Comparison of ENCODE assay signal across 1 cellular context in the genomic region with DNA sequence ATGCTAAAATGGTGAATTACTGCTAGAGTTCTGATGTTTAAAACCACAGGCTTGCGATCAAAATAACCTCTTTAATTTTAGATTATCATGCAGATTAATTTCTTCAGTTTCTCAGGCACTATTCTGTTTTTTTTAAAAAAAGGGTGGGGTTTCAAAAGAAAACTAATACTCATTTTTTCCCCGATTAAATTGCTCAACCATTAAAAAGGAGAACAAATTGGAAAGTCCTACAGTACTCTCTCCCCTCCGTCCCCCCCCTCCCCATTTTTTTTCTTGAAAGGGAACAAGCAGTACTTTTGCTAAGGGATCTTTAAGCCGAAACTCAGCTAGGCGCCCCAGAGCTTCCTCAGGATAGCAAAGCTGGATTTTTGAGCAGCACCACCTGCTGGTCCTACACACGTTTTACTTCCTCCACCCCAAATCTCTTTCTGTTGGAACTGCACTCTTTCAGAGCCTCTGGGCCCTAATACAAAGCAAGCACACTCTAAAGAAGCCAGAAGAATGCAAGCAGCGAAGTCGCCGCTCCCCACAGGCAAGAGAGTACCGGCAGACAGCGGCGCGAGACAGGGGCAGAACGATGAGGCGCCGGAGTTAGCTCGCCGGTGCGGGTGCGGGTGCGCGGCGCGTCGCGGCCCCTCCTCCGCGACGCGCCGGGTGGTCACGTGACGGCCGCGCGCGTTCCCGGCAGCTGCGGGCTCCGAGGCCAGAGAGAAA.
TF ChIP-seq lines count a peak whose summit lies in the region.

TSS of gene RNF146 (plus strand) at position 687 of the 714 bp plus-strand sequence. CDS start 13,475 bp downstream, outside the sequence.

TF ChIP-seq in GM12878, 131 proteins besides CTCF, POLR2A, EP300 and RAD21 (continued from another document and continues in another):
- TF ChIP-seq, protein P1, sequence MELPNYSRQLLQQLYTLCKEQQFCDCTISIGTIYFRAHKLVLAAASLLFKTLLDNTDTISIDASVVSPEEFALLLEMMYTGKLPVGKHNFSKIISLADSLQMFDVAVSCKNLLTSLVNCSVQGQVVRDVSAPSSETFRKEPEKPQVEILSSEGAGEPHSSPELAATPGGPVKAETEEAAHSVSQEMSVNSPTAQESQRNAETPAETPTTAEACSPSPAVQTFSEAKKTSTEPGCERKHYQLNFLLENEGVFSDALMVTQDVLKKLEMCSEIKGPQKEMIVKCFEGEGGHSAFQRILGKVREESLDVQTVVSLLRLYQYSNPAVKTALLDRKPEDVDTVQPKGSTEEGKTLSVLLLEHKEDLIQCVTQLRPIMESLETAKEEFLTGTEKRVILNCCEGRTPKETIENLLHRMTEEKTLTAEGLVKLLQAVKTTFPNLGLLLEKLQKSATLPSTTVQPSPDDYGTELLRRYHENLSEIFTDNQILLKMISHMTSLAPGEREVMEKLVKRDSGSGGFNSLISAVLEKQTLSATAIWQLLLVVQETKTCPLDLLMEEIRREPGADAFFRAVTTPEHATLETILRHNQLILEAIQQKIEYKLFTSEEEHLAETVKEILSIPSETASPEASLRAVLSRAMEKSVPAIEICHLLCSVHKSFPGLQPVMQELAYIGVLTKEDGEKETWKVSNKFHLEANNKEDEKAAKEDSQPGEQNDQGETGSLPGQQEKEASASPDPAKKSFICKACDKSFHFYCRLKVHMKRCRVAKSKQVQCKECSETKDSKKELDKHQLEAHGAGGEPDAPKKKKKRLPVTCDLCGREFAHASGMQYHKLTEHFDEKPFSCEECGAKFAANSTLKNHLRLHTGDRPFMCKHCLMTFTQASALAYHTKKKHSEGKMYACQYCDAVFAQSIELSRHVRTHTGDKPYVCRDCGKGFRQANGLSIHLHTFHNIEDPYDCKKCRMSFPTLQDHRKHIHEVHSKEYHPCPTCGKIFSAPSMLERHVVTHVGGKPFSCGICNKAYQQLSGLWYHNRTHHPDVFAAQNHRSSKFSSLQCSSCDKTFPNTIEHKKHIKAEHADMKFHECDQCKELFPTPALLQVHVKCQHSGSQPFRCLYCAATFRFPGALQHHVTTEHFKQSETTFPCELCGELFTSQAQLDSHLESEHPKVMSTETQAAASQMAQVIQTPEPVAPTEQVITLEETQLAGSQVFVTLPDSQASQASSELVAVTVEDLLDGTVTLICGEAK (IDR thresholded peaks at IDR 0.05; ENCODE audit: borderline replicate concordance): no peak
- TF ChIP-seq ZZZ3 (IDR thresholded peaks at IDR 0.05; ENCODE audit: control insufficient read depth, insufficient read length, low read depth) (no peak), TARDBP (IDR thresholded peaks at IDR 0.05; ENCODE audit: borderline replicate concordance) (no peak), YY1 (IDR thresholded peaks at IDR 0.05; ENCODE audit: low read depth, low read length) (no peak), CHD4 (IDR thresholded peaks at IDR 0.05) (no peak), EGR1 (IDR thresholded peaks at IDR 0.05; ENCODE audit: borderline replicate concordance in 1 of 2, low read depth in 2 of 2, low read length in 2 of 2) (peak in 1 of 2 experiments; percentile 27; a peak in 1 of 3 replicates), POU2F2 (IDR thresholded peaks at IDR 0.05; ENCODE audit: borderline replicate concordance, low read depth, low read length) (peak; percentile 49; the same call in 1 of the 3 replicates), POLR2AphosphoS2 (IDR thresholded peaks at IDR 0.05; ENCODE audit: low read depth, low read length) (no peak), TAF1 (IDR thresholded peaks at IDR 0.05; ENCODE audit: borderline replicate concordance, low read depth, low read length) (peak; percentile 61; the same call in 1 of the 2 replicates), RFX5 (IDR thresholded peaks at IDR 0.05; ENCODE audit: low read depth, low read length) (no peak), WRNIP1 (IDR thresholded peaks at IDR 0.05; ENCODE audit: borderline replicate concordance, low read depth, low read length) (no peak), IRF5 (IDR thresholded peaks at IDR 0.05; ENCODE audit: borderline replicate concordance) (no peak), YBX1 (IDR thresholded peaks at IDR 0.05) (no peak), ATF7 (IDR thresholded peaks at IDR 0.05; ENCODE audit: low read depth) (no peak), RAD51 (IDR thresholded peaks at IDR 0.05) (peak; percentile 89), POLR2AphosphoS5 (IDR thresholded peaks at IDR 0.05; ENCODE audit: low read length) (no peak), HDAC2 (IDR thresholded peaks at IDR 0.05) (no peak), E2F8 (IDR thresholded peaks at IDR 0.05; ENCODE audit: low read depth, partially characterized antibody) (no peak), SMAD5 (IDR thresholded peaks at IDR 0.05; ENCODE audit: low read depth) (no peak), ZNF274 (IDR thresholded peaks at IDR 0.05; ENCODE audit: insufficient read depth, insufficient read length) (no peak), ZSCAN29 (IDR thresholded peaks at IDR 0.05) (peak; percentile 33; the same call in 1 of the 2 replicates), MEF2A (IDR thresholded peaks at IDR 0.05; ENCODE audit: insufficient read depth, low read depth, low read length) (0 out of 2 replicates have a peak, but pooled peaks have one; percentile 32), STAT3 (IDR thresholded peaks at IDR 0.05; ENCODE audit: low read depth, low read length) (no peak), NBN (IDR thresholded peaks at IDR 0.05) (peak; percentile 81; the same call in 1 of the 2 replicates)
- TF ChIP-seq, protein P2, sequence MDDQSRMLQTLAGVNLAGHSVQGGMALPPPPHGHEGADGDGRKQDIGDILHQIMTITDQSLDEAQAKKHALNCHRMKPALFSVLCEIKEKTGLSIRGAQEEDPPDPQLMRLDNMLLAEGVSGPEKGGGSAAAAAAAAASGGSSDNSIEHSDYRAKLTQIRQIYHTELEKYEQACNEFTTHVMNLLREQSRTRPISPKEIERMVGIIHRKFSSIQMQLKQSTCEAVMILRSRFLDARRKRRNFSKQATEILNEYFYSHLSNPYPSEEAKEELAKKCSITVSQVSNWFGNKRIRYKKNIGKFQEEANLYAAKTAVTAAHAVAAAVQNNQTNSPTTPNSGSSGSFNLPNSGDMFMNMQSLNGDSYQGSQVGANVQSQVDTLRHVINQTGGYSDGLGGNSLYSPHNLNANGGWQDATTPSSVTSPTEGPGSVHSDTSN (IDR thresholded peaks at IDR 0.05; ENCODE audit: insufficient replicate concordance, low read depth, low read length): no peak
- TF ChIP-seq, protein P3, sequence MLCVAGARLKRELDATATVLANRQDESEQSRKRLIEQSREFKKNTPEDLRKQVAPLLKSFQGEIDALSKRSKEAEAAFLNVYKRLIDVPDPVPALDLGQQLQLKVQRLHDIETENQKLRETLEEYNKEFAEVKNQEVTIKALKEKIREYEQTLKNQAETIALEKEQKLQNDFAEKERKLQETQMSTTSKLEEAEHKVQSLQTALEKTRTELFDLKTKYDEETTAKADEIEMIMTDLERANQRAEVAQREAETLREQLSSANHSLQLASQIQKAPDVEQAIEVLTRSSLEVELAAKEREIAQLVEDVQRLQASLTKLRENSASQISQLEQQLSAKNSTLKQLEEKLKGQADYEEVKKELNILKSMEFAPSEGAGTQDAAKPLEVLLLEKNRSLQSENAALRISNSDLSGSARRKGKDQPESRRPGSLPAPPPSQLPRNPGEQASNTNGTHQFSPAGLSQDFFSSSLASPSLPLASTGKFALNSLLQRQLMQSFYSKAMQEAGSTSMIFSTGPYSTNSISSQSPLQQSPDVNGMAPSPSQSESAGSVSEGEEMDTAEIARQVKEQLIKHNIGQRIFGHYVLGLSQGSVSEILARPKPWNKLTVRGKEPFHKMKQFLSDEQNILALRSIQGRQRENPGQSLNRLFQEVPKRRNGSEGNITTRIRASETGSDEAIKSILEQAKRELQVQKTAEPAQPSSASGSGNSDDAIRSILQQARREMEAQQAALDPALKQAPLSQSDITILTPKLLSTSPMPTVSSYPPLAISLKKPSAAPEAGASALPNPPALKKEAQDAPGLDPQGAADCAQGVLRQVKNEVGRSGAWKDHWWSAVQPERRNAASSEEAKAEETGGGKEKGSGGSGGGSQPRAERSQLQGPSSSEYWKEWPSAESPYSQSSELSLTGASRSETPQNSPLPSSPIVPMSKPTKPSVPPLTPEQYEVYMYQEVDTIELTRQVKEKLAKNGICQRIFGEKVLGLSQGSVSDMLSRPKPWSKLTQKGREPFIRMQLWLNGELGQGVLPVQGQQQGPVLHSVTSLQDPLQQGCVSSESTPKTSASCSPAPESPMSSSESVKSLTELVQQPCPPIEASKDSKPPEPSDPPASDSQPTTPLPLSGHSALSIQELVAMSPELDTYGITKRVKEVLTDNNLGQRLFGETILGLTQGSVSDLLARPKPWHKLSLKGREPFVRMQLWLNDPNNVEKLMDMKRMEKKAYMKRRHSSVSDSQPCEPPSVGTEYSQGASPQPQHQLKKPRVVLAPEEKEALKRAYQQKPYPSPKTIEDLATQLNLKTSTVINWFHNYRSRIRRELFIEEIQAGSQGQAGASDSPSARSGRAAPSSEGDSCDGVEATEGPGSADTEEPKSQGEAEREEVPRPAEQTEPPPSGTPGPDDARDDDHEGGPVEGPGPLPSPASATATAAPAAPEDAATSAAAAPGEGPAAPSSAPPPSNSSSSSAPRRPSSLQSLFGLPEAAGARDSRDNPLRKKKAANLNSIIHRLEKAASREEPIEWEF (IDR thresholded peaks at IDR 0.05; ENCODE audit: insufficient replicate concordance, low read depth, low read length): no peak
- TF ChIP-seq, protein P4, sequence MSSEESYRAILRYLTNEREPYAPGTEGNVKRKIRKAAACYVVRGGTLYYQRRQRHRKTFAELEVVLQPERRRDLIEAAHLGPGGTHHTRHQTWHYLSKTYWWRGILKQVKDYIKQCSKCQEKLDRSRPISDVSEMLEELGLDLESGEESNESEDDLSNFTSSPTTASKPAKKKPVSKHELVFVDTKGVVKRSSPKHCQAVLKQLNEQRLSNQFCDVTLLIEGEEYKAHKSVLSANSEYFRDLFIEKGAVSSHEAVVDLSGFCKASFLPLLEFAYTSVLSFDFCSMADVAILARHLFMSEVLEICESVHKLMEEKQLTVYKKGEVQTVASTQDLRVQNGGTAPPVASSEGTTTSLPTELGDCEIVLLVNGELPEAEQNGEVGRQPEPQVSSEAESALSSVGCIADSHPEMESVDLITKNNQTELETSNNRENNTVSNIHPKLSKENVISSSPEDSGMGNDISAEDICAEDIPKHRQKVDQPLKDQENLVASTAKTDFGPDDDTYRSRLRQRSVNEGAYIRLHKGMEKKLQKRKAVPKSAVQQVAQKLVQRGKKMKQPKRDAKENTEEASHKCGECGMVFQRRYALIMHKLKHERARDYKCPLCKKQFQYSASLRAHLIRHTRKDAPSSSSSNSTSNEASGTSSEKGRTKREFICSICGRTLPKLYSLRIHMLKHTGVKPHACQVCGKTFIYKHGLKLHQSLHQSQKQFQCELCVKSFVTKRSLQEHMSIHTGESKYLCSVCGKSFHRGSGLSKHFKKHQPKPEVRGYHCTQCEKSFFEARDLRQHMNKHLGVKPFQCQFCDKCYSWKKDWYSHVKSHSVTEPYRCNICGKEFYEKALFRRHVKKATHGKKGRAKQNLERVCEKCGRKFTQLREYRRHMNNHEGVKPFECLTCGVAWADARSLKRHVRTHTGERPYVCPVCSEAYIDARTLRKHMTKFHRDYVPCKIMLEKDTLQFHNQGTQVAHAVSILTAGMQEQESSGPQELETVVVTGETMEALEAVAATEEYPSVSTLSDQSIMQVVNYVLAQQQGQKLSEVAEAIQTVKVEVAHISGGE (CRISPR knock-in tag; IDR thresholded peaks at IDR 0.05): peak; percentile 42; the same call in 1 of the 2 replicates
- TF ChIP-seq, protein P5, sequence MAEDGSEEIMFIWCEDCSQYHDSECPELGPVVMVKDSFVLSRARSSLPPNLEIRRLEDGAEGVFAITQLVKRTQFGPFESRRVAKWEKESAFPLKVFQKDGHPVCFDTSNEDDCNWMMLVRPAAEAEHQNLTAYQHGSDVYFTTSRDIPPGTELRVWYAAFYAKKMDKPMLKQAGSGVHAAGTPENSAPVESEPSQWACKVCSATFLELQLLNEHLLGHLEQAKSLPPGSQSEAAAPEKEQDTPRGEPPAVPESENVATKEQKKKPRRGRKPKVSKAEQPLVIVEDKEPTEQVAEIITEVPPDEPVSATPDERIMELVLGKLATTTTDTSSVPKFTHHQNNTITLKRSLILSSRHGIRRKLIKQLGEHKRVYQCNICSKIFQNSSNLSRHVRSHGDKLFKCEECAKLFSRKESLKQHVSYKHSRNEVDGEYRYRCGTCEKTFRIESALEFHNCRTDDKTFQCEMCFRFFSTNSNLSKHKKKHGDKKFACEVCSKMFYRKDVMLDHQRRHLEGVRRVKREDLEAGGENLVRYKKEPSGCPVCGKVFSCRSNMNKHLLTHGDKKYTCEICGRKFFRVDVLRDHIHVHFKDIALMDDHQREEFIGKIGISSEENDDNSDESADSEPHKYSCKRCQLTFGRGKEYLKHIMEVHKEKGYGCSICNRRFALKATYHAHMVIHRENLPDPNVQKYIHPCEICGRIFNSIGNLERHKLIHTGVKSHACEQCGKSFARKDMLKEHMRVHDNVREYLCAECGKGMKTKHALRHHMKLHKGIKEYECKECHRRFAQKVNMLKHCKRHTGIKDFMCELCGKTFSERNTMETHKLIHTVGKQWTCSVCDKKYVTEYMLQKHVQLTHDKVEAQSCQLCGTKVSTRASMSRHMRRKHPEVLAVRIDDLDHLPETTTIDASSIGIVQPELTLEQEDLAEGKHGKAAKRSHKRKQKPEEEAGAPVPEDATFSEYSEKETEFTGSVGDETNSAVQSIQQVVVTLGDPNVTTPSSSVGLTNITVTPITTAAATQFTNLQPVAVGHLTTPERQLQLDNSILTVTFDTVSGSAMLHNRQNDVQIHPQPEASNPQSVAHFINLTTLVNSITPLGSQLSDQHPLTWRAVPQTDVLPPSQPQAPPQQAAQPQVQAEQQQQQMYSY (CRISPR knock-in tag; IDR thresholded peaks at IDR 0.05): peak; percentile 84; the same call in 1 of the 2 replicates
